22 cellular contexts compared by ENCODE assay signal in genomic region chr9:15373881-15374280, GRCh38. TPM values are rescaled to one million over a fixed set of nuclear protein-coding genes. Genes with fewer than 3 reads are reported as not detected.
A peak's percentile ranks its signal among the peaks of the same experiment; 100 is the strongest.
DNase-seq lines count a peak whose midpoint lies in the region; ATAC-seq, FAIRE-seq and TF ChIP-seq lines count a peak whose summit lies in the region.
"Had no signal": no experiment of that assay in that cellular context is flagged by ENCODE, and none has a peak within 500 bp of the region (broad histone marks: within the 10 kb centered on the region; RNA-seq: fewer than 3 reads in every experiment).

No MANE protein-coding gene starts in this region.

- H3K36me3 ChIP-seq in HepG2 (replicated peaks in 1 of 2; ENCODE audit: control insufficient read depth in 1 of 2, insufficient read depth in 2 of 2, low read length in 2 of 2) (no peaks in the 10 kb centered on the region), right lobe of liver (no peaks in the 10 kb centered on the region), uterus (no peaks in the 10 kb centered on the region)
- H3K36me3 ChIP-seq: adrenal gland, pancreas had no signal

- ATAC-seq in HepG2: no peak
- no peak for ATAC-seq in right lobe of liver
- ATAC-seq: activated CD4-positive, alpha-beta T cell treated with anti-CD3 and anti-CD28 coated beads for 36 hours; SK-N-SH treated with all-trans-retinoic acid at 6 μM for 48 hours had no signal

- no peak for FAIRE-seq in HepG2 (lab: Jason Lieb, UNC)
- FAIRE-seq: bronchial epithelial cell, GM12878, pancreas had no signal

- peak overlapping the region; percentile 82 for H3K27ac Mint-ChIP-seq in mesothelial cell of epicardium
- H3K27ac Mint-ChIP-seq: activated CD4-positive, alpha-beta T cell treated with anti-CD3 and anti-CD28 coated beads for 36 hours; CD4-positive, CD25-positive, alpha-beta regulatory T cell; naive thymus-derived CD4-positive, alpha-beta T cell had no signal

- intact Hi-C loops in HepG2 (cut with micrococcal nuclease; ENCODE audit: unreplicated experiment): no loop called here
- intact Hi-C loops in right lobe of liver (cut with DNase I): no loop called here
- intact Hi-C loops in uterus (cut with DNase I; ENCODE audit: low total_unique reads): no loop called here

- TF ChIP-seq RAD21 in HepG2 (CRISPR knock-in tag; IDR thresholded peaks at IDR 0.05): no peak

- TF ChIP-seq POLR2A in HepG2 (IDR thresholded peaks at IDR 0.05; ENCODE audit: insufficient read depth in 1 of 2, low read depth in 2 of 2, low read length in 2 of 2): no peak
- no peak for TF ChIP-seq POLR2A in right lobe of liver (IDR thresholded peaks at IDR 0.05)
- TF ChIP-seq POLR2A in uterus (IDR thresholded peaks at IDR 0.05): no peak

- H3K4me1 Mint-ChIP-seq in mesothelial cell of epicardium: peaks cover 11% of the 10 kb centered on the region
- H3K4me1 Mint-ChIP-seq: activated CD4-positive, alpha-beta T cell treated with anti-CD3 and anti-CD28 coated beads for 36 hours; CD4-positive, CD25-positive, alpha-beta regulatory T cell had no signal

- WGBS in HepG2 (ENCODE audit: low lambda C conversion rate): 7% methylated on average over 2 of the region's 2 CpGs
- WGBS in right lobe of liver (ENCODE audit: insufficient coverage, low coverage, low lambda C conversion rate, missing lambda C conversion rate): 38% methylated on average over 2 of the region's 2 CpGs

- H3K4me3 ChIP-seq in HepG2 (replicated peaks in 1 of 3; ENCODE audit: insufficient read depth in 1 of 3, low read depth in 2 of 3, low read length in 3 of 3) (no peak overlapping the region), right lobe of liver (no peak overlapping the region), choroid plexus epithelial cell (ENCODE audit: low read depth, low read length) (no peak overlapping the region), uterus (no peak overlapping the region)
- H3K4me3 ChIP-seq: adrenal gland, GM12878, pancreas had no signal

- H3K9me3 ChIP-seq in HepG2 (ENCODE audit: low read length) (no peaks in the 10 kb centered on the region), right lobe of liver (no peaks in the 10 kb centered on the region), uterus (no peaks in the 10 kb centered on the region)
- H3K9me3 ChIP-seq: adrenal gland, pancreas had no signal

- no peaks in the 10 kb centered on the region for H3K27me3 ChIP-seq in HepG2 (ENCODE audit: control insufficient read depth in 1 of 2, insufficient read depth in 2 of 2, low read length in 2 of 2)
- H3K27me3 ChIP-seq in right lobe of liver: no peaks in the 10 kb centered on the region
- no peaks in the 10 kb centered on the region for H3K27me3 ChIP-seq in uterus
- H3K27me3 ChIP-seq: adrenal gland, pancreas had no signal

- CTCF ChIA-PET in HepG2 (lab: Yijun Ruan, JAX; ENCODE audit: low intra/inter-chr PET ratio, low total read pairs): no interaction called here

- H3K27ac ChIP-seq in HepG2 (ENCODE audit: extremely low read length, insufficient read depth, low read length) (no peak overlapping the region), right lobe of liver (no peak overlapping the region), uterus (peak overlapping the region; percentile 57 to 83)
- H3K27ac ChIP-seq: 22Rv1, adrenal gland had no signal

- no peaks in the 10 kb centered on the region for H3K79me2 ChIP-seq in HepG2 (ENCODE audit: insufficient read depth, low read length)

- H4K20me1 ChIP-seq in HepG2 (ENCODE audit: insufficient read depth, low read length): no peaks in the 10 kb centered on the region

- H2AFZ ChIP-seq in HepG2 (ENCODE audit: low read length): peak overlapping the region; percentile 34

- H3K4me1 ChIP-seq in HepG2 (ENCODE audit: insufficient read depth, low read length) (peaks cover 47% of the 10 kb centered on the region), right lobe of liver (no peaks in the 10 kb centered on the region), uterus (no peaks in the 10 kb centered on the region)
- H3K4me1 ChIP-seq: adrenal gland had no signal

- DNase-seq in HepG2 (ENCODE audit: low spot score): no peak
- DNase-seq in right lobe of liver: no peak
- peak; percentile 80 for DNase-seq in choroid plexus epithelial cell (ENCODE audit: low read depth)
- no peak for DNase-seq in mesothelial cell of epicardium (ENCODE audit: low spot score in 2 of 2, unreplicated experiment in 2 of 2)
- DNase-seq in uterus: no peak
- no peak for DNase-seq in SIG-M5 (lab: John Stamatoyannopoulos, UW)
- DNase-seq in GDM1 (lab: John Stamatoyannopoulos, UW): no peak
- DNase-seq in stimulated activated CD4-positive, alpha-beta T cell treated with anti-CD3 and anti-CD28 coated beads, Interleukin-4, amount 100 ng/mL, for 24 hours: no peak
- DNase-seq: activated CD4-positive, alpha-beta T cell treated with anti-CD3 and anti-CD28 coated beads for 36 hours; activated CD8-positive, alpha-beta memory T cell treated with anti-CD3 and anti-CD28 coated beads for 24 hours; activated gamma-delta T cell treated with Interleukin-2 at 50 U/mL for 16 hours; adrenal gland; CD4-positive, CD25-positive, alpha-beta regulatory T cell; hippocampal formation; naive thymus-derived CD4-positive, alpha-beta T cell; pancreas; stimulated activated CD4-positive, alpha-beta T cell treated with anti-CD3 and anti-CD28 coated beads, Interleukin-2, amount 100 ng/mL, for 48 hours; T-helper 2 cell had no signal

- POLR2A ChIA-PET in HepG2 (lab: Yijun Ruan, JAX): no interaction called here

- peak overlapping the region; percentile 33; the same call in 1 of the 2 replicates for H3K4me2 ChIP-seq in HepG2 (ENCODE audit: low read depth, low read length)

- no peak overlapping the region for H3K4me3 Mint-ChIP-seq in mesothelial cell of epicardium
- H3K4me3 Mint-ChIP-seq: activated CD4-positive, alpha-beta T cell treated with anti-CD3 and anti-CD28 coated beads for 36 hours; CD4-positive, CD25-positive, alpha-beta regulatory T cell; naive thymus-derived CD4-positive, alpha-beta T cell had no signal

- no TSS peak for BruUV-seq in HepG2 (replicated peaks; lab: Mats Ljungman, UMichigan)

- H3K9me3 Mint-ChIP-seq in mesothelial cell of epicardium: peaks cover 14% of the 10 kb centered on the region

- in situ Hi-C loops in HepG2 (cut with HindIII; ENCODE audit: extremely low pct_ligation_motif_present, low pct_unique_long_range_greater_than_20kb): no loop called here

- no peaks in the 10 kb centered on the region for H3K27me3 Mint-ChIP-seq in mesothelial cell of epicardium (ENCODE audit: low read depth)
- H3K27me3 Mint-ChIP-seq: activated CD4-positive, alpha-beta T cell treated with anti-CD3 and anti-CD28 coated beads for 36 hours had no signal

- TF ChIP-seq CTCF in HepG2 (CRISPR knock-in tag; IDR thresholded peaks at IDR 0.05) (no peak), right lobe of liver (IDR thresholded peaks at IDR 0.05) (no peak), choroid plexus epithelial cell (conservative IDR thresholded peaks at IDR 0.05; ENCODE audit: low read depth, low read length) (no peak), mesothelial cell of epicardium (IDR thresholded peaks at IDR 0.05; ENCODE audit: unreplicated experiment) (no peak), uterus (IDR thresholded peaks at IDR 0.05) (no peak)

- H3K36me3 Mint-ChIP-seq in mesothelial cell of epicardium: no peaks in the 10 kb centered on the region

- no peak overlapping the region for H3K9ac ChIP-seq in HepG2 (ENCODE audit: insufficient read depth, low read depth, low read length)

- TF ChIP-seq EP300 in HepG2 (IDR thresholded peaks at IDR 0.05; ENCODE audit: low read depth in 2 of 2, low read length in 2 of 2): no peak
- no peak for TF ChIP-seq EP300 in HepG2 (CRISPR knock-in tag; IDR thresholded peaks at IDR 0.05; ENCODE audit: borderline replicate concordance)

TF ChIP-seq in HepG2, 621 proteins besides CTCF, POLR2A, EP300 and RAD21 (continues in another document):
- no peak for TF ChIP-seq ATAD3A (CRISPR knock-in tag; IDR thresholded peaks at IDR 0.05)
- TF ChIP-seq ZNF615 (CRISPR knock-in tag; IDR thresholded peaks at IDR 0.05; ENCODE audit: borderline replicate concordance): no peak
- no peak for TF ChIP-seq ZNF644 (CRISPR knock-in tag; IDR thresholded peaks at IDR 0.05; ENCODE audit: low read depth)
- no peak for TF ChIP-seq TBL1XR1 (IDR thresholded peaks at IDR 0.05; ENCODE audit: borderline replicate concordance, low read length, partially characterized antibody)

RNA-seq across cellular contexts. Expression of gene SNAPC3, which starts 48.8 kb away (rescaled TPM):
- 25.5 and 25.6 TPM in 2 replicates for total RNA-seq in HepG2 (2016; rRNA removed; fragmentation: Illumina TruSeq; extraction: Trizol)
- 3.6 and 4.5 TPM in 2 replicates for total RNA-seq in HepG2 (2016; cell fraction: cytosol; rRNA removed; fragmentation: Illumina TruSeq; extraction: Trizol; ENCODE audit: low read depth)
- total RNA-seq in HepG2 (2016; cell fraction: insoluble cytoplasmic fraction; rRNA removed; fragmentation: Illumina TruSeq; extraction: Trizol): 24.0 and 25.0 TPM in 2 replicates
- total RNA-seq in HepG2 (2016; cell fraction: membrane; rRNA removed; fragmentation: Illumina TruSeq; extraction: Trizol): 8.1 and 9.1 TPM in 2 replicates
- total RNA-seq in HepG2 (2016; cell fraction: nucleus; rRNA removed; fragmentation: Illumina TruSeq; extraction: Trizol): 39.1 TPM in 2 replicates
- 20.8 and 26.0 TPM in 2 replicates for polyA plus RNA-seq in HepG2 (2011; rRNA removed)
- 11.3 and 14.4 TPM in 2 replicates for polyA plus RNA-seq in HepG2 (2011; cell fraction: cytosol; rRNA removed)
- polyA plus RNA-seq in HepG2 (2011; cell fraction: nucleus; rRNA removed): 28.8 and 32.5 TPM in 2 replicates
- polyA plus RNA-seq in HepG2 (2012): 17.5 and 20.8 TPM in 2 replicates
- polyA plus RNA-seq in HepG2 (2016; cell fraction: cytosol; fragmentation: Illumina TruSeq; extraction: Trizol; ENCODE audit: low read depth): 2.1 and 2.3 TPM in 2 replicates
- polyA plus RNA-seq in HepG2 (2016; cell fraction: insoluble cytoplasmic fraction; fragmentation: Illumina TruSeq; extraction: Trizol; ENCODE audit: low read depth): 25.8 and 27.1 TPM in 2 replicates
- 4.4 and 4.9 TPM in 2 replicates for polyA plus RNA-seq in HepG2 (2016; cell fraction: membrane; fragmentation: Illumina TruSeq; extraction: Trizol; ENCODE audit: low read depth)
- 32.4 and 33.8 TPM in 2 replicates for polyA plus RNA-seq in HepG2 (2016; cell fraction: nucleus; fragmentation: Illumina TruSeq; extraction: Trizol; ENCODE audit: insufficient read depth, low read depth)
- 8.8 and 12.1 TPM in 2 replicates for polyA minus RNA-seq in HepG2 (2011; rRNA and poly(A)+ RNA removed; ENCODE audit: low replicate concordance)
- polyA minus RNA-seq in HepG2 (2011; cell fraction: cytosol; rRNA and poly(A)+ RNA removed): 14.5 and 18.6 TPM in 2 replicates
- polyA minus RNA-seq in HepG2 (2011; cell fraction: nucleus; rRNA and poly(A)+ RNA removed): 72.5 and 83.2 TPM in 2 replicates
- total RNA-seq in right lobe of liver: 10 to 100 TPM in 5 of 6 experiments, 1 to 10 TPM in 1; 9.6 to 13.5 (median 13.3) TPM
- total RNA-seq in mesothelial cell of epicardium: 41.7 to 46.2 TPM (median 43.5 TPM) in 3 replicates
- 10 to 100 TPM; 31.5 to 67.1 (median 39.7) TPM for total RNA-seq in uterus

Comparison
In these comparisons a context has a peak if more than half of its experiments do, and no peak if none do; other contexts are left out.
1. H3K27ac ChIP-seq: peak in uterus (2 of 2); none in HepG2 (single experiment) and right lobe of liver (0 of 3).